15 cellular contexts compared by ENCODE assay signal in genomic region chr20:57030611-57031600, GRCh38.
A peak's percentile ranks its signal among the peaks of the same experiment; 100 is the strongest.
DNase-seq lines count a peak whose midpoint lies in the region; ATAC-seq and TF ChIP-seq lines count a peak whose summit lies in the region.
"Had no signal": no experiment of that assay in that cellular context is flagged by ENCODE, and none has a peak within 500 bp of the region (broad histone marks: within the 10 kb centered on the region; RNA-seq: fewer than 3 reads in every experiment).

No MANE protein-coding gene starts in this region.

- H3K36me3 ChIP-seq in SK-N-SH (replicated peaks in 1 of 2; ENCODE audit: control insufficient read depth in 1 of 2, insufficient read depth in 2 of 2, low read length in 1 of 2) = no peaks in the 10 kb centered on the region

- no peaks in the 10 kb centered on the region for H3F3A ChIP-seq in SK-N-SH (replicated peaks; ENCODE audit: insufficient read depth)

- no peak for TF ChIP-seq RAD21 in SK-N-SH (IDR thresholded peaks at IDR 0.05; ENCODE audit: low read length)

- H3K9me2 ChIP-seq in SK-N-SH = no peaks in the 10 kb centered on the region

- peaks cover 9% of the 10 kb centered on the region for H3K27me3 Mint-ChIP-seq in glutamatergic neuron (ENCODE audit: unreplicated experiment)
- no peaks in the 10 kb centered on the region for H3K27me3 Mint-ChIP-seq in activated CD8-positive, alpha-beta memory T cell treated with anti-CD3 and anti-CD28 coated beads, Interleukin-2, amount 10 ng/mL, durations not matched to agents 7 days and 5 days

- no peaks in the 10 kb centered on the region for H4K20me1 ChIP-seq in SK-N-SH (ENCODE audit: insufficient read depth)

- CTCF ChIA-PET in SK-N-SH (lab: Yijun Ruan, JAX) = no interaction called here
- CTCF ChIA-PET in activated CD8-positive, alpha-beta memory T cell treated with anti-CD3 and anti-CD28 coated beads, Interleukin-2, amount 10 ng/mL, durations not matched to agents 7 days and 5 days (lab: Charles Lee) = no interaction called here

- TF ChIP-seq CTCF in HFF-Myc (IDR thresholded peaks at IDR 0.05; ENCODE audit: low read depth, low read length, missing control alignments) = no peak
- TF ChIP-seq CTCF in SK-N-SH (IDR thresholded peaks at IDR 0.05) = no peak
- no peak for TF ChIP-seq CTCF in glutamatergic neuron (IDR thresholded peaks at IDR 0.05; ENCODE audit: partially characterized antibody, unreplicated experiment)

- H3K79me2 ChIP-seq in SK-N-SH (ENCODE audit: insufficient read depth) = no peaks in the 10 kb centered on the region

- H3K9me3 ChIP-seq in SK-N-SH = no peaks in the 10 kb centered on the region

- H3K4me2 ChIP-seq in SK-N-SH = no peak overlapping the region

- H3K4me1 Mint-ChIP-seq in glutamatergic neuron (ENCODE audit: low read depth, unreplicated experiment) = peaks cover 53% of the 10 kb centered on the region
- H3K4me1 Mint-ChIP-seq in activated CD8-positive, alpha-beta memory T cell treated with anti-CD3 and anti-CD28 coated beads, Interleukin-2, amount 10 ng/mL, durations not matched to agents 7 days and 5 days = no peaks in the 10 kb centered on the region

- H3K36me3 Mint-ChIP-seq in glutamatergic neuron (ENCODE audit: unreplicated experiment) = peaks cover 4% of the 10 kb centered on the region
- no peaks in the 10 kb centered on the region for H3K36me3 Mint-ChIP-seq in activated CD8-positive, alpha-beta memory T cell treated with anti-CD3 and anti-CD28 coated beads, Interleukin-2, amount 10 ng/mL, durations not matched to agents 7 days and 5 days

- ATAC-seq in activated CD8-positive, alpha-beta memory T cell treated with anti-CD3 and anti-CD28 coated beads, Interleukin-2, amount 10 ng/mL, durations not matched to agents 7 days and 5 days = no peak
- ATAC-seq in GM18520 (IDR thresholded peaks at IDR 0.05; ENCODE audit: unreplicated experiment) (no peak), left colon (no peak)
- ATAC-seq: activated CD8-positive, alpha-beta T cell treated with anti-CD3 and anti-CD28 coated beads for 36 hours had no signal

- no peak overlapping the region for H3K9ac ChIP-seq in SK-N-SH

- TF ChIP-seq EP300 in SK-N-SH (IDR thresholded peaks at IDR 0.05; ENCODE audit: borderline replicate concordance in 1 of 2, low read depth in 1 of 2, low read length in 1 of 2) = no peak

- H3K4me3 Mint-ChIP-seq in glutamatergic neuron (ENCODE audit: unreplicated experiment) = peak overlapping the region; percentile 13
- no peak overlapping the region for H3K4me3 Mint-ChIP-seq in activated CD8-positive, alpha-beta memory T cell treated with anti-CD3 and anti-CD28 coated beads, Interleukin-2, amount 10 ng/mL, durations not matched to agents 7 days and 5 days
- H3K4me3 Mint-ChIP-seq: activated CD8-positive, alpha-beta T cell treated with anti-CD3 and anti-CD28 coated beads for 36 hours; nephron progenitor cell; T-helper 1 cell treated with Interleukin-12 subunit alpha and Interleukin-12 subunit beta and Interleukin-4 antibody, amounts not matched to agents 30 μg/mL and 1 μg/mL, for 36 hours had no signal

- H3K27ac Mint-ChIP-seq in glutamatergic neuron (ENCODE audit: unreplicated experiment) = peak overlapping the region; percentile 91
- no peak overlapping the region for H3K27ac Mint-ChIP-seq in activated CD8-positive, alpha-beta memory T cell treated with anti-CD3 and anti-CD28 coated beads, Interleukin-2, amount 10 ng/mL, durations not matched to agents 7 days and 5 days
- H3K27ac Mint-ChIP-seq: activated CD8-positive, alpha-beta T cell treated with anti-CD3 and anti-CD28 coated beads for 36 hours; T-helper 1 cell treated with Interleukin-12 subunit alpha and Interleukin-12 subunit beta and Interleukin-4 antibody, amounts not matched to agents 30 μg/mL and 1 μg/mL, for 36 hours had no signal

- no peaks in the 10 kb centered on the region; the same call in 1 of the 2 replicates for H3K27me3 ChIP-seq in SK-N-SH (ENCODE audit: insufficient read depth)

- peak; percentile 88 for DNase-seq in AG08395 (ENCODE audit: low spot score)
- peak; percentile 83 for DNase-seq in HFF-Myc (ENCODE audit: extremely low read depth, low read depth)
- DNase-seq in SK-N-SH = peak; percentile 29
- peak; percentile 38 for DNase-seq in glutamatergic neuron
- DNase-seq in activated CD8-positive, alpha-beta memory T cell treated with anti-CD3 and anti-CD28 coated beads, Interleukin-2, amount 10 ng/mL, durations not matched to agents 7 days and 5 days = no peak
- no peak for DNase-seq in left colon
- DNase-seq in stimulated activated CD4-positive, alpha-beta T cell treated with anti-CD3 and anti-CD28 coated beads, Interleukin-2, amount 100 ng/mL, for 24 hours = no peak
- DNase-seq: activated CD8-positive, alpha-beta T cell treated with anti-CD3 and anti-CD28 coated beads for 36 hours; activated naive CD4-positive, alpha-beta T cell treated with anti-CD3 and anti-CD28 coated beads, Interleukin-2, amount 50 U/mL, for 16 hours; C1 segment of cervical spinal cord; NCI-H146; nephron progenitor cell; stimulated activated CD8-positive, alpha-beta memory T cell treated with anti-CD3 and anti-CD28 coated beads, Interleukin-4, amount 100 ng/mL, for 48 hours had no signal

- H3K4me1 ChIP-seq in SK-N-SH (ENCODE audit: control insufficient read depth in 1 of 2, insufficient read depth in 2 of 2, low read depth in 1 of 2, low read length in 1 of 2) = peaks cover 0 to 5% of the 10 kb centered on the region in 2 experiments; a peak in 1 of 4 replicates

- POLR2A ChIA-PET in SK-N-SH (lab: Yijun Ruan, JAX) = no interaction called here

- H3K4me3 ChIP-seq in HFF-Myc (replicated peaks; ENCODE audit: low read depth, low read length) = no peak overlapping the region
- H3K4me3 ChIP-seq in SK-N-SH (ENCODE audit: low read depth in 2 of 2, low read length in 1 of 2) = no peak overlapping the region

- H3K27ac ChIP-seq in SK-N-SH (ENCODE audit: low read depth in 2 of 2, low read length in 1 of 2) = no peak overlapping the region

- 9% methylated on average over 13 of the region's 14 CpGs for WGBS in SK-N-SH (ENCODE audit: low lambda C conversion rate)

- H2AFZ ChIP-seq in SK-N-SH (ENCODE audit: low read depth) = 0 out of 2 replicates have a peak overlapping the region, but pooled peaks have one; percentile 8

- intact Hi-C loops in left colon (cut with DNase I, micrococcal nuclease) = no loop called here

- H3K9me3 Mint-ChIP-seq in glutamatergic neuron (ENCODE audit: unreplicated experiment) = peaks cover 15% of the 10 kb centered on the region
- H3K9me3 Mint-ChIP-seq in activated CD8-positive, alpha-beta memory T cell treated with anti-CD3 and anti-CD28 coated beads, Interleukin-2, amount 10 ng/mL, durations not matched to agents 7 days and 5 days (ENCODE audit: low read depth) = peaks cover 2% of the 10 kb centered on the region
- H3K9me3 Mint-ChIP-seq: activated CD8-positive, alpha-beta T cell treated with anti-CD3 and anti-CD28 coated beads for 36 hours had no signal

TF ChIP-seq in SK-N-SH, 30 proteins besides CTCF, POLR2A, EP300 and RAD21:
- TF ChIP-seq TCF12 (IDR thresholded peaks at IDR 0.05) (peak; percentile 45; the same call in 1 of the 2 replicates), CHD2 (IDR thresholded peaks at IDR 0.05; ENCODE audit: low read length, partially characterized antibody) (no peak), IRF3 (IDR thresholded peaks at IDR 0.05; ENCODE audit: low read depth, low read length) (no peak), GABPA (IDR thresholded peaks at IDR 0.05; ENCODE audit: low read depth) (no peak)

Comparison
In these comparisons a context has a peak if more than half of its experiments do, and no peak if none do; other contexts are left out.
1. DNase-seq: peak in AG08395 (single experiment), HFF-Myc (single experiment), SK-N-SH (single experiment) and glutamatergic neuron (single experiment); none in activated CD8-positive, alpha-beta memory T cell treated with anti-CD3 and anti-CD28 coated beads, Interleukin-2, amount 10 ng/mL, durations not matched to agents 7 days and 5 days (single experiment), left colon (0 of 2) and stimulated activated CD4-positive, alpha-beta T cell treated with anti-CD3 and anti-CD28 coated beads, Interleukin-2, amount 100 ng/mL, for 24 hours (0 of 2).